Comparison of ENCODE assay signal across 28 cellular contexts in the genomic region with DNA sequence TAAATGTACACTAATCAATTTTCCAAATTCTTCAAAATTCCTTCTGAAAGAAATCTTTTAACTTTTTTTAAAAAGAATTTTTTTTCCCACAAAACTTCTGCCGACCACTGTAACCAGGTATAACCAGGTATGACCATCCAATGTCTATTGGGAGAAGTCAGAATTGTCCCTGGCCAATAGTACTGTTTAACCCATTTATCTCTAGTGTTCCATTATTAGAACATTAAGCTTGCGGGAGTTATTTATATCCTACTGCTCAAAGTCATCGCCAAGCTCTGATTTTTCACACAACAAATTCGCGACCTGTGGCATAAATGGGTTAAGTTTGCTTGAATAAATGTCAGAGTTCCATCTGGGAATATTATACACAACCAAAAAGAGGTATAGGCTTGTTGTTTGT.
"Had no signal": no experiment of that assay in that cellular context is flagged by ENCODE, and none has a peak within 500 bp of the region (broad histone marks: within the 10 kb centered on the region; RNA-seq: fewer than 3 reads in every experiment).

No MANE protein-coding gene starts in this region.

- H3K4me1 ChIP-seq: ascending aorta had no signal

- H3K9me3 ChIP-seq: ascending aorta had no signal

- H3K4me3 ChIP-seq: ascending aorta, cardiac muscle cell had no signal

- DNase-seq: activated B cell treated with CpG ODN at 0.5 μM for 24 hours; activated CD4-positive, alpha-beta memory T cell treated with anti-CD3 and anti-CD28 coated beads, Interleukin-2, amount 10 ng/mL, durations not matched to agents 7 days and 5 days; activated CD4-positive, alpha-beta T cell treated with anti-CD3 and anti-CD28 coated beads for 4 hours; activated CD4-positive, alpha-beta T cell treated with anti-CD3 and anti-CD28 coated beads, Interleukin-2, amount 10 ng/mL, durations not matched to agents 7 days and 5 days; activated CD4-positive, alpha-beta T cell treated with anti-CD3 and anti-CD28 coated beads, Interleukin-2, amount 50 U/mL, for 48 hours; activated CD4-positive, CD25-positive, alpha-beta regulatory T cell treated with anti-CD3 and anti-CD28 coated beads, Interleukin-2, amount 50 U/mL, for 72 hours; activated CD8-positive, alpha-beta memory T cell treated with anti-CD3 and anti-CD28 coated beads for 24 hours; activated CD8-positive, alpha-beta memory T cell treated with anti-CD3 and anti-CD28 coated beads, Interleukin-2, amount 10 ng/mL, durations not matched to agents 7 days and 5 days; activated CD8-positive, alpha-beta memory T cell treated with anti-CD3 and anti-CD28 coated beads, Interleukin-2, amount 50 U/mL, for 48 hours; activated CD8-positive, alpha-beta T cell treated with anti-CD3 and anti-CD28 coated beads, Interleukin-2, amount 10 ng/mL, durations not matched to agents 7 days and 5 days; activated effector memory CD4-positive, alpha-beta T cell treated with Interleukin-2 at 50 U/mL for 16 hours; activated gamma-delta T cell; activated naive CD4-positive, alpha-beta T cell treated with anti-CD3 and anti-CD28 coated beads, Interleukin-2, amount 10 ng/mL, durations not matched to agents 7 days and 5 days; activated naive CD4-positive, alpha-beta T cell treated with Interleukin-2 at 50 U/mL for 16 hours; activated naive CD8-positive, alpha-beta T cell treated with anti-CD3 and anti-CD28 coated beads, Interleukin-2, amount 10 ng/mL, durations not matched to agents 7 days and 5 days; activated naive CD8-positive, alpha-beta T cell treated with anti-CD3 and anti-CD28 coated beads, Interleukin-2, amount 50 U/mL, for 24 hours; activated T-cell treated with anti-CD3 and anti-CD28 coated beads, Interleukin-2, amount 50 U/mL, for 24 hours; activated T-cell treated with anti-CD3 and anti-CD28 coated beads, Interleukin-2, amount 50 U/mL, for 48 hours; amygdala; anterior cingulate cortex; central memory CD4-positive, alpha-beta T cell; SW 1271; T-helper 1 cell; T-helper 2 cell; T-helper 9 cell had no signal

- H3K36me3 ChIP-seq: ascending aorta, cardiac muscle cell had no signal

- ATAC-seq: activated CD8-positive, alpha-beta memory T cell treated with anti-CD3 and anti-CD28 coated beads, Interleukin-2, amount 10 ng/mL, durations not matched to agents 7 days and 5 days; activated CD8-positive, alpha-beta T cell treated with anti-CD3 and anti-CD28 coated beads, Interleukin-2, amount 10 ng/mL, durations not matched to agents 7 days and 5 days; activated naive CD8-positive, alpha-beta T cell treated with anti-CD3 and anti-CD28 coated beads, Interleukin-2, amount 50 U/mL, for 24 hours had no signal

- H3K27ac ChIP-seq: ascending aorta, cardiac muscle cell, VCaP had no signal

- H3K27me3 ChIP-seq: ascending aorta, cardiac muscle cell had no signal
